In genomic region chr3:30687930-30688570, GRCh38 we compare ENCODE assay signal across 2 cellular contexts.
TF ChIP-seq lines count a peak whose summit lies in the region.

No MANE protein-coding gene starts in this region.

TF ChIP-seq in IMR-90, 13 proteins besides CTCF, POLR2A, EP300 and RAD21:
- no peak for TF ChIP-seq MAZ (IDR thresholded peaks at IDR 0.05; ENCODE audit: borderline replicate concordance, low read depth, low read length)
- TF ChIP-seq NFE2L2 (IDR thresholded peaks at IDR 0.05; ENCODE audit: low read depth, low read length) = no peak
- no peak for TF ChIP-seq MXI1 (IDR thresholded peaks at IDR 0.05; ENCODE audit: borderline replicate concordance, low read depth, low read length)
- TF ChIP-seq BHLHE40 (IDR thresholded peaks at IDR 0.05; ENCODE audit: low read depth, low read length) = no peak
- no peak for TF ChIP-seq ELK1 (IDR thresholded peaks at IDR 0.05; ENCODE audit: borderline replicate concordance, low read depth, low read length)
- no peak for TF ChIP-seq CEBPB (IDR thresholded peaks at IDR 0.05; ENCODE audit: low read depth, low read length)
- no peak for TF ChIP-seq CHD1 (IDR thresholded peaks at IDR 0.05; ENCODE audit: low read depth, low read length)
- no peak for TF ChIP-seq FOS (IDR thresholded peaks at IDR 0.05; ENCODE audit: low read depth, low read length)
- TF ChIP-seq RCOR1 (IDR thresholded peaks at IDR 0.05; ENCODE audit: insufficient replicate concordance, low read length) = no peak
- no peak for TF ChIP-seq MAFK (IDR thresholded peaks at IDR 0.05; ENCODE audit: low read depth, low read length)
- no peak for TF ChIP-seq SMC3 (IDR thresholded peaks at IDR 0.05; ENCODE audit: low read depth, low read length)
- no peak for TF ChIP-seq RFX5 (IDR thresholded peaks at IDR 0.05; ENCODE audit: low read depth, low read length)
- TF ChIP-seq USF2 (IDR thresholded peaks at IDR 0.05; ENCODE audit: low read depth, low read length) = no peak

TF ChIP-seq in H1, 55 proteins besides CTCF, POLR2A, EP300 and RAD21:
- TF ChIP-seq E2F6 (IDR thresholded peaks at IDR 0.05) = no peak
- TF ChIP-seq RNF2 (IDR thresholded peaks at IDR 0.05; ENCODE audit: borderline replicate concordance, low read depth, low read length, missing control alignments, poor library complexity, severe bottlenecking) = no peak
- no peak for TF ChIP-seq NRF1 (IDR thresholded peaks at IDR 0.05; ENCODE audit: low read depth, low read length)
- no peak for TF ChIP-seq SUZ12 (IDR thresholded peaks at IDR 0.05; ENCODE audit: low read length)
- no peak for TF ChIP-seq SRF (IDR thresholded peaks at IDR 0.05; ENCODE audit: low read depth, low read length)
- no peak for TF ChIP-seq TBP (IDR thresholded peaks at IDR 0.05; ENCODE audit: low read depth, low read length)
TF ChIP-seq in H1: peak in this region for 0.
